In genomic region chr1:68503085-68503484, GRCh38 we compare ENCODE assay signal across 9 cellular contexts. TPM values are rescaled to one million over a fixed set of nuclear protein-coding genes. Genes with fewer than 3 reads are reported as not detected.
"Had no signal": no experiment of that assay in that cellular context is flagged by ENCODE, and none has a peak within 500 bp of the region (broad histone marks: within the 10 kb centered on the region; RNA-seq: fewer than 3 reads in every experiment).

No MANE protein-coding gene starts in this region.

- ATAC-seq: GM12878 had no signal

- H3K4me3 ChIP-seq: GM12878 had no signal

- DNase-seq: GDM1, GF-D8 had no signal

- FAIRE-seq: G401.6, GM12878, GM12891, GM12892, GM18507, GM19239 had no signal

RNA-seq across cellular contexts. Expression of gene RPE65, which starts 53.3 kb away (rescaled TPM):
- total RNA-seq: G401, GM12878 had no signal
- polyA plus RNA-seq: GM12878 had no signal
